In the genomic region with DNA sequence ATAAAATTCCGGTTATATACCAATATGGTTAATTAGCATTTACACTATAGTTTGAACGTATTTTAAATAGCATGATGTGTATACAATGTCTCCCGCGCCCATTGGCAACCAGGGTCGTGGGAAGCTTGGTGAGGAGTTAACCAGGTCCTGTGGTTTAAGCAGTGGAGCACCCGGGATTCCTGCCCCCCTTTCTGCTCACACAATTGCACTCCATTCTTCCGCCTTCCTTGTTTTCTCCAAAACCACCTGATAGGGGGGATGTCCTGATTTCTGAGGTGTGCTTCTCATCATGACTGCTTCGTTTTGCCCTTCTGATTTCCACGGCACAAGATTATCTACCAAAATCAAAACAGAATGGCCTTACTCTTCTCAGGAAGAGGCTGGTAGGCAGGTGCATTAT, we compare ENCODE assay signal across 28 cellular contexts.
"Had no signal": no experiment of that assay in that cellular context is flagged by ENCODE, and none has a peak within 500 bp of the region (broad histone marks: within the 10 kb centered on the region; RNA-seq: fewer than 3 reads in every experiment).

No MANE protein-coding gene starts in this region.

- H3K9me3 Mint-ChIP-seq: stimulated activated naive CD8-positive, alpha-beta T cell treated with anti-CD3 and anti-CD28 coated beads, Interleukin-15, Interleukin-2, amounts not matched to agents 100 ng/mL and 50 ng/mL, for 24 hours had no signal

- H3K4me1 ChIP-seq: foreskin keratinocyte, gastroesophageal sphincter, left lung, psoas muscle, spleen, tibial nerve, upper lobe of left lung, vagina had no signal

- H3K27ac Mint-ChIP-seq: naive thymus-derived CD4-positive, alpha-beta T cell; nephron; stimulated activated naive B cell treated with anti-CD40 and anti-IgM and Interleukin-4, amounts not matched to agents 10 μg/mL and 1 μg/mL and 100 μg/mL, for 72 hours; stimulated activated naive CD8-positive, alpha-beta T cell treated with anti-CD3 and anti-CD28 coated beads, Interleukin-15, Interleukin-2, amounts not matched to agents 100 ng/mL and 50 ng/mL, for 24 hours had no signal

- ATAC-seq: esophagus mucosa; foreskin keratinocyte; gastroesophageal sphincter; heart left ventricle; left cardiac atrium; left lung; naive thymus-derived CD4-positive, alpha-beta T cell; psoas muscle; right cardiac atrium; stimulated activated naive B cell treated with anti-CD40 and anti-IgM and Interleukin-4, amounts not matched to agents 10 μg/mL and 1 μg/mL and 100 μg/mL, for 72 hours had no signal

- DNase-seq: dorsolateral prefrontal cortex; effector CD4-positive, alpha-beta T cell; foreskin keratinocyte; heart left ventricle; left cardiac atrium; left lung; mesendoderm; midbrain; naive thymus-derived CD4-positive, alpha-beta T cell; occipital lobe; ovary; posterior cingulate gyrus; psoas muscle; right cardiac atrium; spleen; stimulated activated CD4-positive, alpha-beta T cell treated with anti-CD3 and anti-CD28 coated beads, Interleukin-2, amount 100 ng/mL, for 48 hours; stimulated activated naive B cell treated with anti-CD40 and anti-IgM and Interleukin-4, amounts not matched to agents 10 μg/mL and 1 μg/mL and 100 μg/mL, for 72 hours; upper lobe of left lung had no signal

- H3K4me3 Mint-ChIP-seq: naive thymus-derived CD4-positive, alpha-beta T cell; nephron; stimulated activated naive B cell treated with anti-CD40 and anti-IgM and Interleukin-4, amounts not matched to agents 10 μg/mL and 1 μg/mL and 100 μg/mL, for 72 hours; stimulated activated naive CD8-positive, alpha-beta T cell treated with anti-CD3 and anti-CD28 coated beads, Interleukin-15, Interleukin-2, amounts not matched to agents 100 ng/mL and 50 ng/mL, for 24 hours had no signal

- H2AFZ ChIP-seq: hepatocyte had no signal

- H3K27me3 Mint-ChIP-seq: naive thymus-derived CD4-positive, alpha-beta T cell; stimulated activated naive B cell treated with anti-CD40 and anti-IgM and Interleukin-4, amounts not matched to agents 10 μg/mL and 1 μg/mL and 100 μg/mL, for 72 hours; stimulated activated naive CD8-positive, alpha-beta T cell treated with anti-CD3 and anti-CD28 coated beads, Interleukin-15, Interleukin-2, amounts not matched to agents 100 ng/mL and 50 ng/mL, for 24 hours had no signal

- H3K4me1 Mint-ChIP-seq: nephron; stimulated activated naive B cell treated with anti-CD40 and anti-IgM and Interleukin-4, amounts not matched to agents 10 μg/mL and 1 μg/mL and 100 μg/mL, for 72 hours had no signal

- H3K4me3 ChIP-seq: dorsolateral prefrontal cortex, gastroesophageal sphincter, heart left ventricle, hepatocyte, left lung, ovary, psoas muscle, skin epidermis, spleen, thoracic aorta, tibial nerve, upper lobe of left lung, vagina had no signal

- H3K4me2 ChIP-seq: hepatocyte had no signal

- H3K27ac ChIP-seq: dorsolateral prefrontal cortex, epithelial cell of prostate, foreskin keratinocyte, gastroesophageal sphincter, heart left ventricle, hepatocyte, left lung, ovary, psoas muscle, skin epidermis, spleen, thoracic aorta, tibial nerve, upper lobe of left lung, vagina had no signal

- H3K9me3 ChIP-seq: gastroesophageal sphincter, ovary, vagina had no signal

- H3K36me3 ChIP-seq: ovary had no signal

- H3K79me2 ChIP-seq: hepatocyte had no signal

- H3K27me3 ChIP-seq: dorsolateral prefrontal cortex, foreskin keratinocyte, gastroesophageal sphincter, heart left ventricle, hepatocyte, left lung, ovary, spleen, tibial nerve, upper lobe of left lung, vagina had no signal
